ENCODE assay signal across 10 cellular contexts in genomic region chr11:2300936-2301630, GRCh38. TPM values are rescaled to one million over a fixed set of nuclear protein-coding genes. Genes with fewer than 3 reads are reported as not detected.
DNase-seq lines count a peak whose midpoint lies in the region; ATAC-seq, FAIRE-seq and TF ChIP-seq lines count a peak whose summit lies in the region.
"Had no signal": no experiment of that assay in that cellular context is flagged by ENCODE, and none has a peak within 500 bp of the region (broad histone marks: within the 10 kb centered on the region; RNA-seq: fewer than 3 reads in every experiment).

No MANE protein-coding gene starts in this region.

- DNase-seq in right lobe of liver (peak in 2 of 3 donors; percentile 46 to 58), HepG2 (ENCODE audit: low spot score) (no peak), lung (ENCODE audit: low spot score) (peak; percentile 29), vagina (ENCODE audit: extremely low spot score in 2 of 2) (peak; percentile 81 to 95), neural progenitor cell (ENCODE audit: low spot score) (no peak)
- no peak for DNase-seq in activated T-helper 1 cell treated with anti-CD3 and anti-CD28 coated beads, Interleukin-12 subunit alpha, Interleukin-12 subunit beta, Interleukin-2, Interleukin-4 antibody, amounts not matched to agents 30 ng/mL and 10 ng/mL and 1 ng/mL, durations not matched to agents 14 hours and 24 hours and 36 hours (ENCODE audit: low spot score)
- DNase-seq in activated effector memory CD4-positive, alpha-beta T cell treated with Interleukin-2 at 50 U/mL for 16 hours: no peak

- H3K79me2 ChIP-seq in HepG2 (ENCODE audit: insufficient read depth, low read length) (no peaks in the 10 kb centered on the region), neural progenitor cell (ENCODE audit: low read depth) (no peaks in the 10 kb centered on the region)

- H3F3A ChIP-seq in neural progenitor cell (ENCODE audit: low read depth): no peaks in the 10 kb centered on the region

- H3K27me3 Mint-ChIP-seq in activated T-helper 1 cell treated with anti-CD3 and anti-CD28 coated beads, Interleukin-12 subunit alpha, Interleukin-12 subunit beta, Interleukin-2, Interleukin-4 antibody, amounts not matched to agents 30 ng/mL and 10 ng/mL and 1 ng/mL, durations not matched to agents 14 hours and 24 hours and 36 hours (ENCODE audit: insufficient read depth): no peaks in the 10 kb centered on the region
- peaks cover 11% of the 10 kb centered on the region for H3K27me3 Mint-ChIP-seq in neural progenitor cell (ENCODE audit: insufficient read depth, low read depth)

- H2AFZ ChIP-seq in HepG2 (ENCODE audit: low read length): no peak overlapping the region
- H2AFZ ChIP-seq in neural progenitor cell (replicated peaks): no peak overlapping the region

- TF ChIP-seq EP300 in HepG2 (IDR thresholded peaks at IDR 0.05; ENCODE audit: low read depth in 2 of 2, low read length in 2 of 2) (no peak), HepG2 (CRISPR knock-in tag; IDR thresholded peaks at IDR 0.05; ENCODE audit: borderline replicate concordance) (no peak)

- intact Hi-C loops in right lobe of liver (cut with DNase I) (loop anchor here in 1 of 2 donors (5.0 kb wide), 1 partner anchor 104 kb away; no protein-coding TSS in a partner anchor), HepG2 (cut with micrococcal nuclease; ENCODE audit: unreplicated experiment) (no loop called here), vagina (cut with DNase I) (loop anchor here (10.0 kb wide), 1 partner anchor 594 kb away; no protein-coding TSS in a partner anchor)
- intact Hi-C loops in activated T-helper 1 cell treated with anti-CD3 and anti-CD28 coated beads, Interleukin-12 subunit alpha, Interleukin-12 subunit beta, Interleukin-2, Interleukin-4 antibody, amounts not matched to agents 30 ng/mL and 10 ng/mL and 1 ng/mL, durations not matched to agents 14 hours and 24 hours and 36 hours (cut with micrococcal nuclease): loop anchor here (1.0 kb wide), 2 partner anchors 36 to 118 kb away; no protein-coding TSS in a partner anchor

- 40% methylated on average over 1 of the region's 24 CpGs for WGBS in right lobe of liver (ENCODE audit: insufficient coverage, low coverage, low lambda C conversion rate, missing lambda C conversion rate)
- WGBS in HepG2 (ENCODE audit: low lambda C conversion rate): 55% methylated on average over 7 of the region's 24 CpGs
- WGBS in lung, 2 donors: 36 to 52% methylated on average over 24 of the region's 24 CpGs

- TF ChIP-seq POLR2A in right lobe of liver (IDR thresholded peaks at IDR 0.05): no peak
- no peak for TF ChIP-seq POLR2A in HepG2 (IDR thresholded peaks at IDR 0.05; ENCODE audit: insufficient read depth in 1 of 2, low read depth in 2 of 2, low read length in 2 of 2)
- no peak for TF ChIP-seq POLR2A in vagina (IDR thresholded peaks at IDR 0.05)

- peaks cover 33% of the 10 kb centered on the region for H3K4me1 Mint-ChIP-seq in activated T-helper 1 cell treated with anti-CD3 and anti-CD28 coated beads, Interleukin-12 subunit alpha, Interleukin-12 subunit beta, Interleukin-2, Interleukin-4 antibody, amounts not matched to agents 30 ng/mL and 10 ng/mL and 1 ng/mL, durations not matched to agents 14 hours and 24 hours and 36 hours (ENCODE audit: low read depth)
- H3K4me1 Mint-ChIP-seq in neural progenitor cell: peaks cover 7% of the 10 kb centered on the region

- in situ Hi-C loops in HepG2 (cut with HindIII; ENCODE audit: extremely low pct_ligation_motif_present, low pct_unique_long_range_greater_than_20kb): no loop called here

- H3K9me3 Mint-ChIP-seq in activated T-helper 1 cell treated with anti-CD3 and anti-CD28 coated beads, Interleukin-12 subunit alpha, Interleukin-12 subunit beta, Interleukin-2, Interleukin-4 antibody, amounts not matched to agents 30 ng/mL and 10 ng/mL and 1 ng/mL, durations not matched to agents 14 hours and 24 hours and 36 hours: no peaks in the 10 kb centered on the region
- H3K9me3 Mint-ChIP-seq in neural progenitor cell: no peaks in the 10 kb centered on the region

- H3K4me3 Mint-ChIP-seq in activated T-helper 1 cell treated with anti-CD3 and anti-CD28 coated beads, Interleukin-12 subunit alpha, Interleukin-12 subunit beta, Interleukin-2, Interleukin-4 antibody, amounts not matched to agents 30 ng/mL and 10 ng/mL and 1 ng/mL, durations not matched to agents 14 hours and 24 hours and 36 hours: peak overlapping the region; percentile 90
- H3K4me3 Mint-ChIP-seq in neural progenitor cell: no peak overlapping the region

- no peak overlapping the region for H3K9ac ChIP-seq in HepG2 (ENCODE audit: insufficient read depth, low read depth, low read length)
- no peak overlapping the region for H3K9ac ChIP-seq in neural progenitor cell

- H3K27ac ChIP-seq in right lobe of liver (peak overlapping the region in 1 of 3 donors; percentile 8), HepG2 (ENCODE audit: extremely low read length, insufficient read depth, low read length) (no peak overlapping the region), lung (ENCODE audit: low read depth in 1 of 2, low read length in 1 of 2) (peak overlapping the region; percentile 37 to 68), vagina (no peak overlapping the region), neural progenitor cell (no peak overlapping the region)

- ATAC-seq in right lobe of liver: no peak
- ATAC-seq in HepG2: no peak
- ATAC-seq in lung (ENCODE audit: insufficient read depth, low FRiP score): no peak
- ATAC-seq in HG03460 (IDR thresholded peaks at IDR 0.05; ENCODE audit: unreplicated experiment): no peak

- H3K36me3 Mint-ChIP-seq in activated T-helper 1 cell treated with anti-CD3 and anti-CD28 coated beads, Interleukin-12 subunit alpha, Interleukin-12 subunit beta, Interleukin-2, Interleukin-4 antibody, amounts not matched to agents 30 ng/mL and 10 ng/mL and 1 ng/mL, durations not matched to agents 14 hours and 24 hours and 36 hours (ENCODE audit: low read depth): no peaks in the 10 kb centered on the region
- no peaks in the 10 kb centered on the region for H3K36me3 Mint-ChIP-seq in neural progenitor cell

- CTCF ChIA-PET in HepG2 (lab: Yijun Ruan, JAX; ENCODE audit: low intra/inter-chr PET ratio, low total read pairs): interaction anchor here (3.6 kb wide), 1 partner anchor 103 kb away, joined by 72 read pairs; no protein-coding TSS in a partner anchor

- TF ChIP-seq RAD21 in HepG2 (CRISPR knock-in tag; IDR thresholded peaks at IDR 0.05): no peak

- H4K20me1 ChIP-seq in HepG2 (ENCODE audit: insufficient read depth, low read length) (no peaks in the 10 kb centered on the region), neural progenitor cell (ENCODE audit: low read depth) (no peaks in the 10 kb centered on the region)

- TF ChIP-seq CTCF in right lobe of liver (IDR thresholded peaks at IDR 0.05) (no peak), HepG2 (CRISPR knock-in tag; IDR thresholded peaks at IDR 0.05) (no peak), lung (IDR thresholded peaks at IDR 0.05; ENCODE audit: control extremely low read depth, extremely low read depth) (no peak), vagina (IDR thresholded peaks at IDR 0.05) (no peak), neural progenitor cell (IDR thresholded peaks at IDR 0.05) (no peak)

- no TSS peak for BruUV-seq in HepG2 (replicated peaks; lab: Mats Ljungman, UMichigan)

- POLR2A ChIA-PET in HepG2 (lab: Yijun Ruan, JAX): no interaction called here

- H3K4me2 ChIP-seq in HepG2 (ENCODE audit: low read depth, low read length) (no peak overlapping the region), neural progenitor cell (no peak overlapping the region)

- H3K4me3 ChIP-seq in right lobe of liver (no peak overlapping the region), HepG2 (replicated peaks in 1 of 3; ENCODE audit: insufficient read depth in 1 of 3, low read depth in 2 of 3, low read length in 3 of 3) (no peak overlapping the region), lung (no peak overlapping the region), vagina (peak overlapping the region in 1 of 2 donors; percentile 24), neural progenitor cell (no peak overlapping the region)

- no peak for FAIRE-seq in HepG2 (lab: Jason Lieb, UNC)

- H3K4me1 ChIP-seq in right lobe of liver (peaks cover 0 to 9% (median 3%) of the 10 kb centered on the region in 4 donors), HepG2 (ENCODE audit: insufficient read depth, low read length) (peaks cover 29% of the 10 kb centered on the region), lung (ENCODE audit: control insufficient read depth in 2 of 2, insufficient read depth in 2 of 2, low read length in 2 of 2) (peaks cover 7 to 23% of the 10 kb centered on the region in 2 donors), vagina (peaks cover 35% of the 10 kb centered on the region), neural progenitor cell (no peaks in the 10 kb centered on the region)

- H3K9me3 ChIP-seq in right lobe of liver (no peaks in the 10 kb centered on the region), HepG2 (ENCODE audit: low read length) (no peaks in the 10 kb centered on the region), lung (ENCODE audit: control insufficient read depth in 2 of 2, insufficient read depth in 1 of 2, low read length in 1 of 2) (no peaks in the 10 kb centered on the region), vagina (no peaks in the 10 kb centered on the region), neural progenitor cell (ENCODE audit: low read depth) (no peaks in the 10 kb centered on the region)
- H3K9me3 ChIP-seq: Caco-2 had no signal

- H3K27me3 ChIP-seq in right lobe of liver: no peaks in the 10 kb centered on the region
- peaks cover 2 to 20% of the 10 kb centered on the region in 2 experiments; a peak in 2 of 5 replicates for H3K27me3 ChIP-seq in HepG2 (ENCODE audit: control insufficient read depth in 1 of 2, insufficient read depth in 2 of 2, low read length in 2 of 2)
- no peaks in the 10 kb centered on the region for H3K27me3 ChIP-seq in lung (ENCODE audit: control insufficient read depth, insufficient read depth)
- H3K27me3 ChIP-seq in vagina: no peaks in the 10 kb centered on the region
- peaks cover 2% of the 10 kb centered on the region for H3K27me3 ChIP-seq in neural progenitor cell

- H3K36me3 ChIP-seq in right lobe of liver (no peaks in the 10 kb centered on the region), HepG2 (replicated peaks in 1 of 2; ENCODE audit: control insufficient read depth in 1 of 2, insufficient read depth in 2 of 2, low read length in 2 of 2) (no peaks in the 10 kb centered on the region), lung (ENCODE audit: control insufficient read depth in 2 of 2, insufficient read depth in 2 of 2, low read length in 2 of 2) (no peaks in the 10 kb centered on the region), vagina (no peaks in the 10 kb centered on the region), neural progenitor cell (no peaks in the 10 kb centered on the region)

- H3K27ac Mint-ChIP-seq in activated T-helper 1 cell treated with anti-CD3 and anti-CD28 coated beads, Interleukin-12 subunit alpha, Interleukin-12 subunit beta, Interleukin-2, Interleukin-4 antibody, amounts not matched to agents 30 ng/mL and 10 ng/mL and 1 ng/mL, durations not matched to agents 14 hours and 24 hours and 36 hours: peak overlapping the region; percentile 91
- no peak overlapping the region for H3K27ac Mint-ChIP-seq in neural progenitor cell

RNA-seq across cellular contexts. Expression of gene C11orf21, which starts 0.6 kb away (rescaled TPM):
- total RNA-seq in right lobe of liver (under 1 TPM; 0.25 to 0.51 (median 0.39) TPM), HepG2 (2016; rRNA removed; fragmentation: Illumina TruSeq; extraction: Trizol) (not detected in 2 replicates), lung (1 to 10 TPM; 3.4 to 5.2 TPM), vagina (8.1 TPM), neural progenitor cell (ENCODE audit: low replicate concordance) (0.19 TPM in 1 of 2 replicates, not detected in the other)
- not detected in 2 replicates for total RNA-seq in HepG2 (2016; cell fraction: cytosol; rRNA removed; fragmentation: Illumina TruSeq; extraction: Trizol; ENCODE audit: low read depth)
- total RNA-seq in HepG2 (2016; cell fraction: insoluble cytoplasmic fraction; rRNA removed; fragmentation: Illumina TruSeq; extraction: Trizol): not detected in 2 replicates
- not detected in 2 replicates for total RNA-seq in HepG2 (2016; cell fraction: membrane; rRNA removed; fragmentation: Illumina TruSeq; extraction: Trizol)
- total RNA-seq in HepG2 (2016; cell fraction: nucleus; rRNA removed; fragmentation: Illumina TruSeq; extraction: Trizol): not detected in 2 replicates
- polyA plus RNA-seq in HepG2 (2011; rRNA removed) (0.03 and 0.08 TPM in 2 replicates), lung (1 to 10 TPM; 4.3 to 6.0 TPM)
- 0.04 TPM in 1 of 2 replicates, not detected in the other for polyA plus RNA-seq in HepG2 (2011; cell fraction: cytosol; rRNA removed)
- polyA plus RNA-seq in HepG2 (2011; cell fraction: nucleus; rRNA removed): 0.09 and 0.11 TPM in 2 replicates
- polyA plus RNA-seq in HepG2 (2012): not detected in 2 replicates
- not detected in 2 replicates for polyA plus RNA-seq in HepG2 (2016; cell fraction: cytosol; fragmentation: Illumina TruSeq; extraction: Trizol; ENCODE audit: low read depth)
- not detected in 2 replicates for polyA plus RNA-seq in HepG2 (2016; cell fraction: insoluble cytoplasmic fraction; fragmentation: Illumina TruSeq; extraction: Trizol; ENCODE audit: low read depth)
- not detected in 2 replicates for polyA plus RNA-seq in HepG2 (2016; cell fraction: membrane; fragmentation: Illumina TruSeq; extraction: Trizol; ENCODE audit: low read depth)
- not detected in 2 replicates for polyA plus RNA-seq in HepG2 (2016; cell fraction: nucleus; fragmentation: Illumina TruSeq; extraction: Trizol; ENCODE audit: insufficient read depth, low read depth)
- 0.12 TPM in 1 of 2 replicates, not detected in the other for polyA minus RNA-seq in HepG2 (2011; rRNA and poly(A)+ RNA removed; ENCODE audit: low replicate concordance)
- not detected in 2 replicates for polyA minus RNA-seq in HepG2 (2011; cell fraction: cytosol; rRNA and poly(A)+ RNA removed)
- polyA minus RNA-seq in HepG2 (2011; cell fraction: nucleus; rRNA and poly(A)+ RNA removed): not detected in 2 replicates
- 2.3 and 2.5 TPM in 2 replicates for total RNA-seq in activated T-helper 1 cell treated with anti-CD3 and anti-CD28 coated beads, Interleukin-12 subunit alpha, Interleukin-12 subunit beta, Interleukin-2, Interleukin-4 antibody, amounts not matched to agents 30 ng/mL and 10 ng/mL and 1 ng/mL, durations not matched to agents 14 hours and 24 hours and 36 hours

RNA-seq across cellular contexts. Expression of gene TSPAN32, which starts 0.7 kb away (rescaled TPM):
- total RNA-seq in right lobe of liver (1 to 10 TPM in 1 of 6 experiments, under 1 TPM in 3, not detected in 2; 0.24 to 1.2 (median 0.63) TPM), HepG2 (2016; rRNA removed; fragmentation: Illumina TruSeq; extraction: Trizol) (0.09 TPM in 1 of 2 replicates, not detected in the other), lung (1 to 10 TPM; 7.4 to 7.6 TPM), vagina (3.7 TPM), neural progenitor cell (ENCODE audit: low replicate concordance) (0.19 TPM in 1 of 2 replicates, not detected in the other)
- total RNA-seq in HepG2 (2016; cell fraction: cytosol; rRNA removed; fragmentation: Illumina TruSeq; extraction: Trizol; ENCODE audit: low read depth): not detected in 2 replicates
- 0.24 TPM in 1 of 2 replicates, not detected in the other for total RNA-seq in HepG2 (2016; cell fraction: insoluble cytoplasmic fraction; rRNA removed; fragmentation: Illumina TruSeq; extraction: Trizol)
- total RNA-seq in HepG2 (2016; cell fraction: membrane; rRNA removed; fragmentation: Illumina TruSeq; extraction: Trizol): not detected in 2 replicates
- 0.31 and 0.53 TPM in 2 replicates for total RNA-seq in HepG2 (2016; cell fraction: nucleus; rRNA removed; fragmentation: Illumina TruSeq; extraction: Trizol)
- polyA plus RNA-seq in HepG2 (2011; rRNA removed) (0.39 and 0.70 TPM in 2 replicates), lung (1 to 10 TPM; 6.1 to 6.8 TPM)
- 0.18 and 0.34 TPM in 2 replicates for polyA plus RNA-seq in HepG2 (2011; cell fraction: cytosol; rRNA removed)
- polyA plus RNA-seq in HepG2 (2011; cell fraction: nucleus; rRNA removed): 2.2 and 7.0 TPM in 2 replicates
- 0.51 and 1.2 TPM in 2 replicates for polyA plus RNA-seq in HepG2 (2012)
- not detected in 2 replicates for polyA plus RNA-seq in HepG2 (2016; cell fraction: cytosol; fragmentation: Illumina TruSeq; extraction: Trizol; ENCODE audit: low read depth)
- not detected in 2 replicates for polyA plus RNA-seq in HepG2 (2016; cell fraction: insoluble cytoplasmic fraction; fragmentation: Illumina TruSeq; extraction: Trizol; ENCODE audit: low read depth)
- not detected in 2 replicates for polyA plus RNA-seq in HepG2 (2016; cell fraction: membrane; fragmentation: Illumina TruSeq; extraction: Trizol; ENCODE audit: low read depth)
- 0.19 and 0.56 TPM in 2 replicates for polyA plus RNA-seq in HepG2 (2016; cell fraction: nucleus; fragmentation: Illumina TruSeq; extraction: Trizol; ENCODE audit: insufficient read depth, low read depth)
- 0.07 and 1.3 TPM in 2 replicates for polyA minus RNA-seq in HepG2 (2011; rRNA and poly(A)+ RNA removed; ENCODE audit: low replicate concordance)
- polyA minus RNA-seq in HepG2 (2011; cell fraction: cytosol; rRNA and poly(A)+ RNA removed): not detected in 2 replicates
- 0.90 TPM in 1 of 2 replicates, not detected in the other for polyA minus RNA-seq in HepG2 (2011; cell fraction: nucleus; rRNA and poly(A)+ RNA removed)
- 2.1 and 2.2 TPM in 2 replicates for total RNA-seq in activated T-helper 1 cell treated with anti-CD3 and anti-CD28 coated beads, Interleukin-12 subunit alpha, Interleukin-12 subunit beta, Interleukin-2, Interleukin-4 antibody, amounts not matched to agents 30 ng/mL and 10 ng/mL and 1 ng/mL, durations not matched to agents 14 hours and 24 hours and 36 hours

RNA-seq across cellular contexts. Expression of gene ASCL2, which starts 30.7 kb away (rescaled TPM):
- total RNA-seq in right lobe of liver: under 1 TPM; 0.42 to 0.81 (median 0.64) TPM
- 0.07 TPM in 1 of 2 replicates, not detected in the other for total RNA-seq in HepG2 (2016; rRNA removed; fragmentation: Illumina TruSeq; extraction: Trizol)
- not detected in 2 replicates for total RNA-seq in HepG2 (2016; cell fraction: cytosol; rRNA removed; fragmentation: Illumina TruSeq; extraction: Trizol; ENCODE audit: low read depth)
- total RNA-seq in HepG2 (2016; cell fraction: insoluble cytoplasmic fraction; rRNA removed; fragmentation: Illumina TruSeq; extraction: Trizol): 0.09 TPM in 1 of 2 replicates, not detected in the other
- total RNA-seq in HepG2 (2016; cell fraction: membrane; rRNA removed; fragmentation: Illumina TruSeq; extraction: Trizol): 0.09 and 0.14 TPM in 2 replicates
- total RNA-seq in HepG2 (2016; cell fraction: nucleus; rRNA removed; fragmentation: Illumina TruSeq; extraction: Trizol): not detected in 2 replicates
- polyA plus RNA-seq in HepG2 (2011; rRNA removed): not detected in 2 replicates
- not detected in 2 replicates for polyA plus RNA-seq in HepG2 (2011; cell fraction: cytosol; rRNA removed)
- not detected in 2 replicates for polyA plus RNA-seq in HepG2 (2011; cell fraction: nucleus; rRNA removed)
- polyA plus RNA-seq in HepG2 (2012): not detected in 2 replicates
- polyA plus RNA-seq in HepG2 (2016; cell fraction: cytosol; fragmentation: Illumina TruSeq; extraction: Trizol; ENCODE audit: low read depth): not detected in 2 replicates
- polyA plus RNA-seq in HepG2 (2016; cell fraction: insoluble cytoplasmic fraction; fragmentation: Illumina TruSeq; extraction: Trizol; ENCODE audit: low read depth): 0.13 TPM in 1 of 2 replicates, not detected in the other
- polyA plus RNA-seq in HepG2 (2016; cell fraction: membrane; fragmentation: Illumina TruSeq; extraction: Trizol; ENCODE audit: low read depth): not detected in 2 replicates
- not detected in 2 replicates for polyA plus RNA-seq in HepG2 (2016; cell fraction: nucleus; fragmentation: Illumina TruSeq; extraction: Trizol; ENCODE audit: insufficient read depth, low read depth)
- polyA minus RNA-seq in HepG2 (2011; rRNA and poly(A)+ RNA removed; ENCODE audit: low replicate concordance): not detected in 2 replicates
- not detected in 2 replicates for polyA minus RNA-seq in HepG2 (2011; cell fraction: cytosol; rRNA and poly(A)+ RNA removed)
- polyA minus RNA-seq in HepG2 (2011; cell fraction: nucleus; rRNA and poly(A)+ RNA removed): not detected in 2 replicates
- 0.42 and 0.54 TPM in 2 replicates for total RNA-seq in activated T-helper 1 cell treated with anti-CD3 and anti-CD28 coated beads, Interleukin-12 subunit alpha, Interleukin-12 subunit beta, Interleukin-2, Interleukin-4 antibody, amounts not matched to agents 30 ng/mL and 10 ng/mL and 1 ng/mL, durations not matched to agents 14 hours and 24 hours and 36 hours
- total RNA-seq in lung: 1 to 10 TPM in 1 of 2 donors, not detected in 1; 2.4 TPM
- 1 to 10 TPM in 1 of 2 donors, under 1 TPM in 1; 0.94 to 2.2 TPM for polyA plus RNA-seq in lung
- total RNA-seq in vagina: 3.7 TPM
- 2.2 TPM in 1 of 2 replicates, not detected in the other for total RNA-seq in neural progenitor cell (ENCODE audit: low replicate concordance)
- total RNA-seq: RPMI7951 had no signal

Comparison
In these comparisons a context has a peak if more than half of its experiments do, and no peak if none do; other contexts are left out.
1. DNase-seq: peak in right lobe of liver (2 of 3), lung (single experiment) and vagina (2 of 2); none in HepG2 (single experiment), activated T-helper 1 cell treated with anti-CD3 and anti-CD28 coated beads, Interleukin-12 subunit alpha, Interleukin-12 subunit beta, Interleukin-2, Interleukin-4 antibody, amounts not matched to agents 30 ng/mL and 10 ng/mL and 1 ng/mL, durations not matched to agents 14 hours and 24 hours and 36 hours (single experiment), neural progenitor cell (single experiment) and activated effector memory CD4-positive, alpha-beta T cell treated with Interleukin-2 at 50 U/mL for 16 hours (single experiment).
2. H3K27ac ChIP-seq: peak in lung (2 of 2); none in HepG2 (single experiment), vagina (single experiment) and neural progenitor cell (single experiment).